In genomic region chr12:40953076-40953475, GRCh38 we compare ENCODE assay signal across 18 cellular contexts.
A peak's percentile ranks its signal among the peaks of the same experiment; 100 is the strongest.
DNase-seq lines count a peak whose midpoint lies in the region; ATAC-seq and TF ChIP-seq lines count a peak whose summit lies in the region.
"Had no signal": no experiment of that assay in that cellular context is flagged by ENCODE, and none has a peak within 500 bp of the region (broad histone marks: within the 10 kb centered on the region; RNA-seq: fewer than 3 reads in every experiment).

No MANE protein-coding gene starts in this region.

- in situ Hi-C loops in brain microvascular endothelial cell (cut with HindIII; ENCODE audit: low pct_ligation_motif_present, low sequenced_read_pairs) = no loop called here

- DNase-seq in DMS114 treated with DMSO at 0.1 percent for 48 hours (lab: John Stamatoyannopoulos, UW; ENCODE audit: unreplicated experiment) = peak; percentile 30
- DNase-seq in PC-9 = no peak
- peak; percentile 9 for DNase-seq in brain microvascular endothelial cell
- peak; percentile 87 for DNase-seq in iris pigment epithelial cell (ENCODE audit: low read depth)
- DNase-seq in left ventricle myocardium inferior = no peak
- DNase-seq in NOMO-1 treated with dmso at 0.1 percent for 144 hours (lab: John Stamatoyannopoulos, UW; ENCODE audit: unreplicated experiment) = no peak
- no peak for DNase-seq in activated naive CD8-positive, alpha-beta T cell treated with anti-CD3 and anti-CD28 coated beads, Interleukin-2, amount 50 U/mL, for 24 hours
- DNase-seq: GDM1, MM.1S, NCI-H1092 treated with DMSO at 0.1 percent for 48 hours, NCI-H2081 treated with DMSO at 0.1 percent for 48 hours, NCI-H510A treated with DMSO at 0.1 percent for 48 hours, NCI-H82, SHP77 had no signal

- H3K9me3 Mint-ChIP-seq in activated naive CD8-positive, alpha-beta T cell treated with anti-CD3 and anti-CD28 coated beads, Interleukin-2, amount 50 U/mL, for 24 hours = no peaks in the 10 kb centered on the region

- no peaks in the 10 kb centered on the region for H4K20me1 ChIP-seq in PC-9 (ENCODE audit: insufficient read depth)
- H4K20me1 ChIP-seq: BLaER1 treated with 17β-estradiol and CSF1 and Interleukin-3, amounts not matched to agents 10 nM and 100 nM had no signal

- no TSS peak for BruUV-seq in PC-9 (replicated peaks; lab: Mats Ljungman, UMichigan)

- no peaks in the 10 kb centered on the region for H3K79me2 ChIP-seq in PC-9 (ENCODE audit: low read depth)

- H3K4me3 ChIP-seq in PC-9 (no peak overlapping the region), brain microvascular endothelial cell (ENCODE audit: low read depth, low read length) (no peak overlapping the region), left ventricle myocardium inferior (no peak overlapping the region)
- H3K4me3 ChIP-seq: BLaER1 treated with 17β-estradiol and CSF1 and Interleukin-3, amounts not matched to agents 10 nM and 100 nM had no signal

- H3K36me3 ChIP-seq in PC-9 (ENCODE audit: low read depth) (no peaks in the 10 kb centered on the region), brain microvascular endothelial cell (replicated peaks) (no peaks in the 10 kb centered on the region), left ventricle myocardium inferior (no peaks in the 10 kb centered on the region)
- H3K36me3 ChIP-seq: BLaER1 treated with 17β-estradiol and CSF1 and Interleukin-3, amounts not matched to agents 10 nM and 100 nM had no signal

- no peak for ATAC-seq in activated naive CD8-positive, alpha-beta T cell treated with anti-CD3 and anti-CD28 coated beads, Interleukin-2, amount 50 U/mL, for 24 hours
- ATAC-seq in HG02798 (IDR thresholded peaks at IDR 0.05; ENCODE audit: poor library complexity, unreplicated experiment) = no peak
- ATAC-seq: HCT116, HepG2 had no signal

- no peak overlapping the region for H3K4me2 ChIP-seq in PC-9
- H3K4me2 ChIP-seq: BLaER1 treated with 17β-estradiol and CSF1 and Interleukin-3, amounts not matched to agents 10 nM and 100 nM had no signal

- POLR2A ChIA-PET in PC-9 (lab: Charles Lee; ENCODE audit: unreplicated experiment) = no interaction called here

- no peaks in the 10 kb centered on the region for H3K36me3 Mint-ChIP-seq in activated naive CD8-positive, alpha-beta T cell treated with anti-CD3 and anti-CD28 coated beads, Interleukin-2, amount 50 U/mL, for 24 hours (ENCODE audit: low read depth)

- H3K9me3 ChIP-seq in PC-9 (ENCODE audit: insufficient read depth, low read depth) (no peaks in the 10 kb centered on the region), left ventricle myocardium inferior (replicated peaks) (no peaks in the 10 kb centered on the region)
- H3K9me3 ChIP-seq: BLaER1 treated with 17β-estradiol and CSF1 and Interleukin-3, amounts not matched to agents 10 nM and 100 nM had no signal

- no peaks in the 10 kb centered on the region for H3K9me2 ChIP-seq in PC-9 (ENCODE audit: insufficient read depth)

- H3K27ac Mint-ChIP-seq in activated naive CD8-positive, alpha-beta T cell treated with anti-CD3 and anti-CD28 coated beads, Interleukin-2, amount 50 U/mL, for 24 hours = no peak overlapping the region

- no peak overlapping the region for H3K27ac ChIP-seq in PC-9
- no peak overlapping the region for H3K27ac ChIP-seq in brain microvascular endothelial cell
- H3K27ac ChIP-seq in left ventricle myocardium inferior (replicated peaks) = no peak overlapping the region
- H3K27ac ChIP-seq: BLaER1 treated with 17β-estradiol and CSF1 and Interleukin-3, amounts not matched to agents 10 nM and 100 nM had no signal

- no peaks in the 10 kb centered on the region for H3K4me1 ChIP-seq in PC-9 (replicated peaks; ENCODE audit: insufficient read depth)
- H3K4me1 ChIP-seq in left ventricle myocardium inferior = no peaks in the 10 kb centered on the region
- H3K4me1 ChIP-seq: BLaER1 treated with 17β-estradiol and CSF1 and Interleukin-3, amounts not matched to agents 10 nM and 100 nM had no signal

- intact Hi-C loops in PC-9 (cut with micrococcal nuclease; ENCODE audit: unreplicated experiment) (no loop called here), left ventricle myocardium inferior (cut with micrococcal nuclease) (no loop called here)

- H3F3A ChIP-seq in PC-9 (ENCODE audit: insufficient read depth, low read depth) = no peaks in the 10 kb centered on the region

- CTCF ChIA-PET in PC-9 (lab: Charles Lee) = no interaction called here

- 0 out of 2 replicates have a peak overlapping the region, but pooled peaks have one; percentile 43 for H2AFZ ChIP-seq in PC-9

- peaks cover 5% of the 10 kb centered on the region for H3K27me3 Mint-ChIP-seq in activated naive CD8-positive, alpha-beta T cell treated with anti-CD3 and anti-CD28 coated beads, Interleukin-2, amount 50 U/mL, for 24 hours

- H3K4me3 Mint-ChIP-seq in activated naive CD8-positive, alpha-beta T cell treated with anti-CD3 and anti-CD28 coated beads, Interleukin-2, amount 50 U/mL, for 24 hours = no peak overlapping the region

- TF ChIP-seq CTCF in PC-9 (conservative IDR thresholded peaks at IDR 0.05) (no peak), brain microvascular endothelial cell (IDR thresholded peaks at IDR 0.05; ENCODE audit: low read depth, low read length, missing control alignments) (no peak), left ventricle myocardium inferior (IDR thresholded peaks at IDR 0.05; ENCODE audit: borderline replicate concordance) (no peak)

- H3K4me1 Mint-ChIP-seq in activated naive CD8-positive, alpha-beta T cell treated with anti-CD3 and anti-CD28 coated beads, Interleukin-2, amount 50 U/mL, for 24 hours = no peaks in the 10 kb centered on the region

- H3K27me3 ChIP-seq in PC-9 (ENCODE audit: insufficient read depth, low read depth) = no peaks in the 10 kb centered on the region
- H3K27me3 ChIP-seq in brain microvascular endothelial cell (replicated peaks) = no peaks in the 10 kb centered on the region
- peaks cover 13% of the 10 kb centered on the region for H3K27me3 ChIP-seq in left ventricle myocardium inferior (ENCODE audit: low read depth)
- H3K27me3 ChIP-seq: BLaER1 treated with 17β-estradiol and CSF1 and Interleukin-3, amounts not matched to agents 10 nM and 100 nM had no signal

Comparison
In these comparisons a context has a peak if more than half of its experiments do, and no peak if none do; other contexts are left out.
1. DNase-seq: peak in DMS114 treated with DMSO at 0.1 percent for 48 hours (single experiment), brain microvascular endothelial cell (single experiment) and iris pigment epithelial cell (single experiment); none in PC-9 (0 of 2), left ventricle myocardium inferior (single experiment), NOMO-1 treated with dmso at 0.1 percent for 144 hours (single experiment) and activated naive CD8-positive, alpha-beta T cell treated with anti-CD3 and anti-CD28 coated beads, Interleukin-2, amount 50 U/mL, for 24 hours (single experiment).